ENCODE assay signal across 8 cellular contexts in the genomic region with DNA sequence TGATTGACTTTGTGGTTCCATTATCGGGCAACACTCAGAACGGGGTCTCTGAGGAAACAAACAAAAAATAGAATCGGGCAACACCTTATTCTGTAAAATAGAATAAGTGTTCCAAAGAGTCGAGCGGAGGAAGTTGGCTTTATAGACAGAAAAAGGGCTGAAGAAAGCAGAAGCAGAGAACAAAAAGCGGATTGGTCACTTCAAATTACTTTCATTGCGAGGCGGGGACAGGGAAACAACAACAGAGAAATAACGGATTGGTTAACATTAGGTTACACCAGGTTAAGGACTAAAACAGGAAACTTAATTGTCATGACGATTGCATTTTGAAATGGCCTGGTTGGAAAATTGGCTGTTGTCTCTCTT. TPM values are rescaled to one million over a fixed set of nuclear protein-coding genes. Genes with fewer than 3 reads are reported as not detected.
DNase-seq lines count a peak whose midpoint lies in the region; ATAC-seq and TF ChIP-seq lines count a peak whose summit lies in the region.

No MANE protein-coding gene starts in this region.

- H3K9me3 ChIP-seq in left ventricle myocardium inferior (replicated peaks), result no peaks in the 10 kb centered on the region

- ATAC-seq in GM21528 (IDR thresholded peaks at IDR 0.05; ENCODE audit: low FRiP score, unreplicated experiment) (peak; percentile 11), HG03460 (IDR thresholded peaks at IDR 0.05; ENCODE audit: unreplicated experiment) (no peak)

- peaks cover 15% of the 10 kb centered on the region for H3K36me3 Mint-ChIP-seq in Calu3 (ENCODE audit: insufficient read depth, unreplicated experiment)

- peak overlapping the region; percentile 99 for H3K27ac ChIP-seq in left ventricle myocardium inferior (replicated peaks)

- TF ChIP-seq CTCF in Calu3 (IDR thresholded peaks at IDR 0.05; ENCODE audit: unreplicated experiment) (no peak), left ventricle myocardium inferior (IDR thresholded peaks at IDR 0.05; ENCODE audit: borderline replicate concordance) (no peak)

- H3K9me3 Mint-ChIP-seq in Calu3 (ENCODE audit: low read depth, unreplicated experiment), result no peaks in the 10 kb centered on the region

- CTCF ChIA-PET in Calu3 (lab: Charles Lee), result interaction anchor here (0.6 to 0.8 kb wide), 3 partner anchors 363 to 655 kb away, joined by 3 read pairs; no protein-coding TSS in a partner anchor

- H3K27me3 ChIP-seq in left ventricle myocardium inferior (ENCODE audit: low read depth), result no peaks in the 10 kb centered on the region

- H3K4me3 Mint-ChIP-seq in Calu3 (ENCODE audit: low read depth, unreplicated experiment), result peak overlapping the region; percentile 83

- intact Hi-C loops in Calu3 (cut with micrococcal nuclease; ENCODE audit: unreplicated experiment) (no loop called here), left ventricle myocardium inferior (cut with micrococcal nuclease) (no loop called here)

- H3K36me3 ChIP-seq in left ventricle myocardium inferior, result no peaks in the 10 kb centered on the region

- peaks cover 21% of the 10 kb centered on the region for H3K4me1 Mint-ChIP-seq in Calu3 (ENCODE audit: low read depth, unreplicated experiment)

- H3K4me3 ChIP-seq in left ventricle myocardium inferior, result peak overlapping the region; percentile 81

- H3K27me3 Mint-ChIP-seq in Calu3 (ENCODE audit: unreplicated experiment), result no peaks in the 10 kb centered on the region

- peaks cover 38% of the 10 kb centered on the region for H3K4me1 ChIP-seq in left ventricle myocardium inferior

- H3K27ac Mint-ChIP-seq in Calu3 (ENCODE audit: unreplicated experiment), result peak overlapping the region; percentile 84

- BruUV-seq in Calu3 (replicated peaks; lab: Mats Ljungman, UMichigan), result no TSS peak

- DNase-seq in Calu3 (peak; percentile 2), NCI-H2196 treated with DMSO at 0.1 percent for 48 hours (lab: John Stamatoyannopoulos, UW; ENCODE audit: unreplicated experiment) (peak; percentile 6), amniotic epithelial cell (ENCODE audit: low read depth) (peak; percentile 60), left ventricle myocardium inferior (no peak), pons (ENCODE audit: low spot score) (peak; percentile 73), NCI-H1048 (lab: John Stamatoyannopoulos, UW) (no peak)

RNA-seq across cellular contexts. Expression of a gene that starts 0.4 kb away (rescaled TPM):
- total RNA-seq in Calu3 (2022) (15.5 and 16.3 TPM in 2 replicates), left ventricle myocardium inferior (27.3 TPM)

RNA-seq across cellular contexts. Expression of a gene that starts 49.6 kb away (rescaled TPM):
- total RNA-seq in Calu3 (2022) (5.1 and 5.2 TPM in 2 replicates), left ventricle myocardium inferior (1.1 TPM)

Comparison
In these comparisons a context has a peak if more than half of its experiments do, and no peak if none do; other contexts are left out.
1. DNase-seq: peak in Calu3 (single experiment), NCI-H2196 treated with DMSO at 0.1 percent for 48 hours (single experiment), amniotic epithelial cell (single experiment) and pons (single experiment); none in left ventricle myocardium inferior (single experiment) and NCI-H1048 (single experiment).